Comparison of ENCODE assay signal across 1 cellular context in the genomic region with DNA sequence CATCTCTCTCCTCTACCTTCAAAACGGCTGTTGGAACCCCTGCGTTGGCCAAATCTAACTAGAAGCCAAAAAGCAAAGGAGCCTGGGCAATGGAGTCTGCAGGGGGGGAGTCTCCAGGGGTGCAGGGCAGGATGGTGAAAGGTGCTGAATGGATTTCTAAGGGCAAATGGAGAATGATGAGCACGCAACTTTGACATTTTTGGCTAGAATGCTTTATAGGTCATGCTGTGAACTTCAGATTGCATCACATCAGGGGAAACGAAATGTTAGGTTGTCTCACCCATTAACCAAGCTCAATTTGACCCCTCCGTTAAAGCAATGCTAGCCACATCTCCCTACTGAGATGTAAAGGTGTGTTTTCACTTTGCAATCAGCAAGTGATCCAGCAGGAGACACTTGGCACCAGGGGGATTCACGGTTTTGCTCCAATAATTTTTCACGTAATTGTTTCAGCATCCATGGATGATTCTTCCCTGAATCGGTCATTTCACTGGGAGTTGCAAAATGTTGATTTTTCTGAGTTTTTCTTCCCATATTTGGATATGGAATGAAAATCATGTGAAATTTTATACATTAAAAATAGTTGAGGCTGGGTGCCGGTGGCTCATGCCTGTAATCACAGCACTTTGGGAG.
TF ChIP-seq lines count a peak whose summit lies in the region.

No MANE protein-coding gene starts in this region.

TF ChIP-seq in GM23338, 12 proteins besides CTCF, POLR2A, EP300 and RAD21 (continued from another document):
- TF ChIP-seq, protein P1, sequence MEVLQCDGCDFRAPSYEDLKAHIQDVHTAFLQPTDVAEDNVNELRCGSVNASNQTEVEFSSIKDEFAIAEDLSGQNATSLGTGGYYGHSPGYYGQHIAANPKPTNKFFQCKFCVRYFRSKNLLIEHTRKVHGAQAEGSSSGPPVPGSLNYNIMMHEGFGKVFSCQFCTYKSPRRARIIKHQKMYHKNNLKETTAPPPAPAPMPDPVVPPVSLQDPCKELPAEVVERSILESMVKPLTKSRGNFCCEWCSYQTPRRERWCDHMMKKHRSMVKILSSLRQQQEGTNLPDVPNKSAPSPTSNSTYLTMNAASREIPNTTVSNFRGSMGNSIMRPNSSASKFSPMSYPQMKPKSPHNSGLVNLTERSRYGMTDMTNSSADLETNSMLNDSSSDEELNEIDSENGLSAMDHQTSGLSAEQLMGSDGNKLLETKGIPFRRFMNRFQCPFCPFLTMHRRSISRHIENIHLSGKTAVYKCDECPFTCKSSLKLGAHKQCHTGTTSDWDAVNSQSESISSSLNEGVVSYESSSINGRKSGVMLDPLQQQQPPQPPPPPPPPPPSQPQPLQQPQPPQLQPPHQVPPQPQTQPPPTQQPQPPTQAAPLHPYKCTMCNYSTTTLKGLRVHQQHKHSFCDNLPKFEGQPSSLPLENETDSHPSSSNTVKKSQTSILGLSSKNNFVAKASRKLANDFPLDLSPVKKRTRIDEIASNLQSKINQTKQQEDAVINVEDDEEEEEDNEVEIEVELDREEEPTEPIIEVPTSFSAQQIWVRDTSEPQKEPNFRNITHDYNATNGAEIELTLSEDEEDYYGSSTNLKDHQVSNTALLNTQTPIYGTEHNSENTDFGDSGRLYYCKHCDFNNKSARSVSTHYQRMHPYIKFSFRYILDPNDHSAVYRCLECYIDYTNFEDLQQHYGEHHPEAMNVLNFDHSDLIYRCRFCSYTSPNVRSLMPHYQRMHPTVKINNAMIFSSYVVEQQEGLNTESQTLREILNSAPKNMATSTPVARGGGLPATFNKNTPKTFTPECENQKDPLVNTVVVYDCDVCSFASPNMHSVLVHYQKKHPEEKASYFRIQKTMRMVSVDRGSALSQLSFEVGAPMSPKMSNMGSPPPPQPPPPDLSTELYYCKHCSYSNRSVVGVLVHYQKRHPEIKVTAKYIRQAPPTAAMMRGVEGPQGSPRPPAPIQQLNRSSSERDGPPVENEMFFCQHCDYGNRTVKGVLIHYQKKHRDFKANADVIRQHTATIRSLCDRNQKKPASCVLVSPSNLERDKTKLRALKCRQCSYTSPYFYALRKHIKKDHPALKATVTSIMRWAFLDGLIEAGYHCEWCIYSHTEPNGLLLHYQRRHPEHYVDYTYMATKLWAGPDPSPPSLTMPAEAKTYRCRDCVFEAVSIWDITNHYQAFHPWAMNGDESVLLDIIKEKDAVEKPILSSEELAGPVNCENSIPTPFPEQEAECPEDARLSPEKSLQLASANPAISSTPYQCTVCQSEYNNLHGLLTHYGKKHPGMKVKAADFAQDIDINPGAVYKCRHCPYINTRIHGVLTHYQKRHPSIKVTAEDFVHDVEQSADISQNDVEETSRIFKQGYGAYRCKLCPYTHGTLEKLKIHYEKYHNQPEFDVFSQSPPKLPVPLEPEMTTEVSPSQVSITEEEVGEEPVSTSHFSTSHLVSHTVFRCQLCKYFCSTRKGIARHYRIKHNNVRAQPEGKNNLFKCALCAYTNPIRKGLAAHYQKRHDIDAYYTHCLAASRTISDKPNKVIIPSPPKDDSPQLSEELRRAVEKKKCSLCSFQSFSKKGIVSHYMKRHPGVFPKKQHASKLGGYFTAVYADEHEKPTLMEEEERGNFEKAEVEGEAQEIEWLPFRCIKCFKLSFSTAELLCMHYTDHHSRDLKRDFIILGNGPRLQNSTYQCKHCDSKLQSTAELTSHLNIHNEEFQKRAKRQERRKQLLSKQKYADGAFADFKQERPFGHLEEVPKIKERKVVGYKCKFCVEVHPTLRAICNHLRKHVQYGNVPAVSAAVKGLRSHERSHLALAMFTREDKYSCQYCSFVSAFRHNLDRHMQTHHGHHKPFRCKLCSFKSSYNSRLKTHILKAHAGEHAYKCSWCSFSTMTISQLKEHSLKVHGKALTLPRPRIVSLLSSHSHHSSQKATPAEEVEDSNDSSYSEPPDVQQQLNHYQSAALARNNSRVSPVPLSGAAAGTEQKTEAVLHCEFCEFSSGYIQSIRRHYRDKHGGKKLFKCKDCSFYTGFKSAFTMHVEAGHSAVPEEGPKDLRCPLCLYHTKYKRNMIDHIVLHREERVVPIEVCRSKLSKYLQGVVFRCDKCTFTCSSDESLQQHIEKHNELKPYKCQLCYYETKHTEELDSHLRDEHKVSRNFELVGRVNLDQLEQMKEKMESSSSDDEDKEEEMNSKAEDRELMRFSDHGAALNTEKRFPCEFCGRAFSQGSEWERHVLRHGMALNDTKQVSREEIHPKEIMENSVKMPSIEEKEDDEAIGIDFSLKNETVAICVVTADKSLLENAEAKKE (CRISPR knock-in tag; IDR thresholded peaks at IDR 0.05), result no peak
- TF ChIP-seq POLR2AphosphoS5 (IDR thresholded peaks at IDR 0.05; ENCODE audit: low read depth) (no peak), STAT1 (IDR thresholded peaks at IDR 0.05; ENCODE audit: unreplicated experiment) (no peak), ZNF114 (CRISPR knock-in tag; IDR thresholded peaks at IDR 0.05) (no peak), NANOG (IDR thresholded peaks at IDR 0.05; ENCODE audit: borderline replicate concordance) (no peak), CREB1 (CRISPR knock-in tag; IDR thresholded peaks at IDR 0.05; ENCODE audit: low read depth) (no peak)
